In genomic region chr1:27528701-27529637, GRCh38 we compare ENCODE assay signal across 8 cellular contexts. TPM values are rescaled to one million over a fixed set of nuclear protein-coding genes. Genes with fewer than 3 reads are reported as not detected.
DNase-seq lines count a peak whose midpoint lies in the region; ATAC-seq, FAIRE-seq and TF ChIP-seq lines count a peak whose summit lies in the region.

No MANE protein-coding gene starts in this region.

- H3K27ac Mint-ChIP-seq in stimulated activated effector memory CD8-positive, alpha-beta T cell treated with anti-CD3 and anti-CD28 coated beads, Interleukin-12 subunit alpha, Interleukin-12 subunit beta, amount 100 ng/mL, for 72 hours: peak overlapping the region; percentile 77

- H3K4me3 ChIP-seq in cardiac fibroblast (replicated peaks in 1 of 2; ENCODE audit: low read depth in 2 of 2, low read length in 2 of 2): no peak overlapping the region
- peak overlapping the region; percentile 73 to 77 for H3K4me3 ChIP-seq in kidney (ENCODE audit: low read length in 2 of 2)

- H3K9me3 ChIP-seq in kidney (ENCODE audit: control insufficient read depth in 1 of 2, low read length in 2 of 2): no peaks in the 10 kb centered on the region

- intact Hi-C loops in kidney (cut with DNase I): no loop called here

- H3K4me3 Mint-ChIP-seq in stimulated activated effector memory CD8-positive, alpha-beta T cell treated with anti-CD3 and anti-CD28 coated beads, Interleukin-12 subunit alpha, Interleukin-12 subunit beta, amount 100 ng/mL, for 72 hours: peak overlapping the region; percentile 55

- H3K9me3 Mint-ChIP-seq in stimulated activated effector memory CD8-positive, alpha-beta T cell treated with anti-CD3 and anti-CD28 coated beads, Interleukin-12 subunit alpha, Interleukin-12 subunit beta, amount 100 ng/mL, for 72 hours: no peaks in the 10 kb centered on the region

- H3K36me3 Mint-ChIP-seq in stimulated activated effector memory CD8-positive, alpha-beta T cell treated with anti-CD3 and anti-CD28 coated beads, Interleukin-12 subunit alpha, Interleukin-12 subunit beta, amount 100 ng/mL, for 72 hours: peaks cover 30% of the 10 kb centered on the region

- H3K9ac ChIP-seq in kidney (ENCODE audit: low read length in 2 of 2): peak overlapping the region; percentile 64 to 72

- peaks cover 35 to 39% of the 10 kb centered on the region in 2 donors for H3K4me1 ChIP-seq in kidney (ENCODE audit: control insufficient read depth in 1 of 2, insufficient read depth in 1 of 2, low read depth in 1 of 2, low read length in 2 of 2)

- FAIRE-seq in kidney (lab: Jason Lieb, UNC): no peak

- ATAC-seq in stimulated activated effector memory CD8-positive, alpha-beta T cell treated with anti-CD3 and anti-CD28 coated beads, Interleukin-12 subunit alpha, Interleukin-12 subunit beta, amount 100 ng/mL, for 72 hours: no peak
- ATAC-seq in GM18498 (IDR thresholded peaks at IDR 0.05; ENCODE audit: unreplicated experiment): no peak

- peak overlapping the region; percentile 88 to 94 for H3K27ac ChIP-seq in kidney (ENCODE audit: low read depth in 2 of 2, low read length in 2 of 2)

- peaks cover 69% of the 10 kb centered on the region for H3K4me1 Mint-ChIP-seq in stimulated activated effector memory CD8-positive, alpha-beta T cell treated with anti-CD3 and anti-CD28 coated beads, Interleukin-12 subunit alpha, Interleukin-12 subunit beta, amount 100 ng/mL, for 72 hours

- no peak for TF ChIP-seq CTCF in cardiac fibroblast (IDR thresholded peaks at IDR 0.05; ENCODE audit: low read depth, low read length)
- TF ChIP-seq CTCF in kidney (IDR thresholded peaks at IDR 0.05; ENCODE audit: borderline replicate concordance, extremely low read depth, insufficient read depth): no peak
- TF ChIP-seq CTCF in GM20000 (IDR thresholded peaks at IDR 0.05; ENCODE audit: extremely low read depth, missing control alignments): no peak

- H3K36me3 ChIP-seq in kidney (ENCODE audit: control insufficient read depth in 1 of 2, insufficient read depth in 2 of 2, low read length in 2 of 2): peaks cover 2 to 4% of the 10 kb centered on the region in 2 donors

- DNase-seq in ELF-1 (ENCODE audit: low read depth, low spot score) (peak; percentile 56), NCI-H2196 treated with DMSO at 0.1 percent for 48 hours (lab: John Stamatoyannopoulos, UW; ENCODE audit: unreplicated experiment) (peak; percentile 74), cardiac fibroblast (ENCODE audit: low read depth in 2 of 2) (peak; percentile 80 to 84), kidney (peak; percentile 86), SIG-M5 treated with dmso at 0.1 percent for 504 hours (lab: John Stamatoyannopoulos, UW; ENCODE audit: unreplicated experiment) (no peak), GM20000 (ENCODE audit: low spot score) (no peak)
- no peak for DNase-seq in stimulated activated effector memory CD8-positive, alpha-beta T cell treated with anti-CD3 and anti-CD28 coated beads, Interleukin-12 subunit alpha, Interleukin-12 subunit beta, amount 100 ng/mL, for 72 hours (ENCODE audit: low spot score in 2 of 2)

RNA-seq across cellular contexts. Expression of gene WASF2, which starts 39.0 kb away (rescaled TPM):
- total RNA-seq in kidney: 159 TPM
- polyA plus RNA-seq in kidney (ENCODE audit: insufficient read depth, low read depth, low replicate concordance): 23.9 TPM

Comparison
In these comparisons a context has a peak if more than half of its experiments do, and no peak if none do; other contexts are left out.
1. DNase-seq: peak in ELF-1 (single experiment), NCI-H2196 treated with DMSO at 0.1 percent for 48 hours (single experiment), cardiac fibroblast (2 of 2) and kidney (single experiment); none in stimulated activated effector memory CD8-positive, alpha-beta T cell treated with anti-CD3 and anti-CD28 coated beads, Interleukin-12 subunit alpha, Interleukin-12 subunit beta, amount 100 ng/mL, for 72 hours (0 of 2), SIG-M5 treated with dmso at 0.1 percent for 504 hours (single experiment) and GM20000 (single experiment).
2. H3K4me3 ChIP-seq: peak in kidney (2 of 2); none in cardiac fibroblast (0 of 2).